ENCODE assay signal across 11 cellular contexts in the genomic region with DNA sequence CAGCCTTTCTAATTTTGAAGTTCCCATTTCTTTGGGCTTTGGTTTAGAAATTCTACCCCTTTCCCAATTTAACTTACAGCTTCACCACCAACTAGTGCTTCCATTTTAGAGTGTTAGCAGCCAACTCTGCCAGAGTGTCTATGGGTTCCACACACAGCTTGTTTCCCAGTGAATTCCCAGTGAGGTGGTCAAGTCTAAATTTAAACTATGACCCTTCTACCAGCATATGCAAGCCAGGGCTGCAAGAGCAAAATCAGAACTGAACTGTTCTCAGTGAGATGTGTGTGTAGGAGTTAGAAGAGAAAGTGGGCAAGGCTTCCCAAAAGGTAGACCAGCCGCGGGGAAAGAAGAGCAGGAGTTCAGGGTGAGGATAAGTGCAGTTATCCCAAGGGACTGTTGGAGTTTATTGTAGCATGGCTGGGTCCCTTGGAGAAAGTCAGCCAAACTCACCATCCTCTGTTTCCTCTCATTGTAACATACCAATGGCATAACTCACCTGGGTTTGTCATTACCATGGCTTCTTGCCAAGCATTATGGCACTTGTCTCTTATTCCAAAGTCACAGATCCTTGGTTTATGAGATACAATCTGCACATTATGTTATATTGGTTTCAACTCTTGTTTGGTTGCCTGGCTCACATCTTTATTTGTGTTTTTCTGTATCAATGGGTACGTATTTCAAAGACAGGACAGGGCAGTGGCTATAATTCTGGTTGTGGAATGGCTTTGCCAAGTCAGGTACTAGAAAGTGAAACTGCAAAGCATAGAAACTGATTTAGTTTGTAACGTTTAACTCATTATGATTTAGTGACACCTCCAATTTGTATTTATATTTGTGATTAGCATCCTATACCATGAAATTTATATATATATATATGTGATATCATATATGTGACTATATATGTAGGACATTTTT.
DNase-seq lines count a peak whose midpoint lies in the region; ATAC-seq and TF ChIP-seq lines count a peak whose summit lies in the region.
"Had no signal": no experiment of that assay in that cellular context is flagged by ENCODE, and none has a peak within 500 bp of the region (broad histone marks: within the 10 kb centered on the region; RNA-seq: fewer than 3 reads in every experiment).

No MANE protein-coding gene starts in this region.

- WGBS in SK-N-SH (ENCODE audit: low lambda C conversion rate) = 68% methylated on average over 4 of the region's 4 CpGs

- no peak overlapping the region for H3K9ac ChIP-seq in SK-N-SH

- H3K36me3 ChIP-seq in SK-N-SH (replicated peaks in 1 of 2; ENCODE audit: control insufficient read depth in 1 of 2, insufficient read depth in 2 of 2, low read length in 1 of 2) = no peaks in the 10 kb centered on the region
- no peaks in the 10 kb centered on the region for H3K36me3 ChIP-seq in gastrocnemius medialis

- H3K4me3 ChIP-seq in SK-N-SH (ENCODE audit: low read depth in 2 of 2, low read length in 1 of 2) (no peak overlapping the region), gastrocnemius medialis (peak overlapping the region in 3 of 4 donors; percentile 2 to 11 (median 5))

- H3K9me3 ChIP-seq in SK-N-SH (no peaks in the 10 kb centered on the region), gastrocnemius medialis (no peaks in the 10 kb centered on the region)

- TF ChIP-seq RAD21 in Ishikawa (IDR thresholded peaks at IDR 0.05; ENCODE audit: low read depth) (no peak), SK-N-SH (IDR thresholded peaks at IDR 0.05; ENCODE audit: low read length) (no peak)

- no peaks in the 10 kb centered on the region for H3K79me2 ChIP-seq in SK-N-SH (ENCODE audit: insufficient read depth)

- no peaks in the 10 kb centered on the region for H4K20me1 ChIP-seq in SK-N-SH (ENCODE audit: insufficient read depth)

- intact Hi-C loops in Right ventricle myocardium superior (cut with DNase I) = no loop called here
- intact Hi-C loops in gastrocnemius medialis (cut with DNase I; ENCODE audit: low total_unique reads) = loop anchor here (2.0 kb wide), 1 partner anchor 15 kb away; no protein-coding TSS in a partner anchor

- no peaks in the 10 kb centered on the region for H3K9me2 ChIP-seq in SK-N-SH

- no peak for TF ChIP-seq POLR2A in gastrocnemius medialis (IDR thresholded peaks at IDR 0.05)

- ATAC-seq in Right ventricle myocardium superior (ENCODE audit: poor library complexity) = peak; percentile 55
- peak; percentile 82 to 93 for ATAC-seq in gastrocnemius medialis
- no peak for ATAC-seq in HG02571 (IDR thresholded peaks at IDR 0.05; ENCODE audit: unreplicated experiment)
- ATAC-seq in HG02973 (IDR thresholded peaks at IDR 0.05; ENCODE audit: unreplicated experiment) = no peak
- no peak for ATAC-seq in GM19467 (IDR thresholded peaks at IDR 0.05; ENCODE audit: unreplicated experiment)

- no peak overlapping the region for H2AFZ ChIP-seq in SK-N-SH (ENCODE audit: low read depth)

- POLR2A ChIA-PET in SK-N-SH (lab: Yijun Ruan, JAX) = no interaction called here

- DNase-seq in SK-N-SH (no peak), Right ventricle myocardium superior (no peak), gastrocnemius medialis (peak; percentile 11 to 56), NCI-H128 (lab: John Stamatoyannopoulos, UW; ENCODE audit: unreplicated experiment) (no peak)
- DNase-seq: activated CD8-positive, alpha-beta memory T cell treated with anti-CD3 and anti-CD28 coated beads, Interleukin-2, amount 50 U/mL, for 4 hours; NCI-H1436 treated with DMSO at 0.1 percent for 48 hours; stimulated activated CD4-positive, alpha-beta T cell treated with anti-CD3 and anti-CD28 coated beads, Interleukin-15, amount 100 ng/mL, for 24 hours had no signal

- H3K27me3 ChIP-seq in SK-N-SH (ENCODE audit: insufficient read depth) = no peaks in the 10 kb centered on the region
- no peaks in the 10 kb centered on the region for H3K27me3 ChIP-seq in gastrocnemius medialis

- CTCF ChIA-PET in SK-N-SH (lab: Yijun Ruan, JAX) = interaction anchor here (1.1 to 1.2 kb wide), 2 partner anchors 39 kb away, joined by 3 read pairs; no protein-coding TSS in a partner anchor

- TF ChIP-seq CTCF in SK-N-SH (IDR thresholded peaks at IDR 0.05) (no peak), gastrocnemius medialis (IDR thresholded peaks at IDR 0.05 in 4 of 5, conservative IDR thresholded peaks at IDR 0.05 in 1 of 5) (no peak)

- no peaks in the 10 kb centered on the region for H3F3A ChIP-seq in SK-N-SH (replicated peaks; ENCODE audit: insufficient read depth)

- in situ Hi-C loops in gastrocnemius medialis (cut with MboI; ENCODE audit: low sequenced_read_pairs in 4 of 4) = loop anchor here in 1 of 4 donors (25.0 kb wide), 1 partner anchor 312 kb away; no protein-coding TSS in a partner anchor

- no peak overlapping the region; the same call in 1 of the 2 replicates for H3K4me2 ChIP-seq in SK-N-SH

- peaks cover 0 to 4% of the 10 kb centered on the region in 2 experiments; a peak in 1 of 4 replicates for H3K4me1 ChIP-seq in SK-N-SH (ENCODE audit: control insufficient read depth in 1 of 2, insufficient read depth in 2 of 2, low read depth in 1 of 2, low read length in 1 of 2)
- H3K4me1 ChIP-seq in gastrocnemius medialis = peaks cover 41 to 63% of the 10 kb centered on the region in 2 donors

- H3K27ac ChIP-seq in SK-N-SH (ENCODE audit: low read depth in 2 of 2, low read length in 1 of 2) (no peak overlapping the region; a peak in 1 of 4 replicates), gastrocnemius medialis (peak overlapping the region; percentile 77 to 88 (median 82))

- TF ChIP-seq EP300 in Ishikawa (IDR thresholded peaks at IDR 0.05; ENCODE audit: borderline replicate concordance) = peak; percentile 61; the same call in 1 of the 2 replicates
- no peak for TF ChIP-seq EP300 in SK-N-SH (IDR thresholded peaks at IDR 0.05; ENCODE audit: borderline replicate concordance in 1 of 2, low read depth in 1 of 2, low read length in 1 of 2)

TF ChIP-seq in Ishikawa, 13 proteins besides CTCF, POLR2A, EP300 and RAD21 (continues in another document):
- TF ChIP-seq NFIC (IDR thresholded peaks at IDR 0.05) (peak; percentile 91), ZBTB7A (IDR thresholded peaks at IDR 0.05; ENCODE audit: low read depth) (no peak)
- TF ChIP-seq, protein P1, sequence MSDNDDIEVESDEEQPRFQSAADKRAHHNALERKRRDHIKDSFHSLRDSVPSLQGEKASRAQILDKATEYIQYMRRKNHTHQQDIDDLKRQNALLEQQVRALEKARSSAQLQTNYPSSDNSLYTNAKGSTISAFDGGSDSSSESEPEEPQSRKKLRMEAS (IDR thresholded peaks at IDR 0.05) = no peak
- TF ChIP-seq, protein P2, sequence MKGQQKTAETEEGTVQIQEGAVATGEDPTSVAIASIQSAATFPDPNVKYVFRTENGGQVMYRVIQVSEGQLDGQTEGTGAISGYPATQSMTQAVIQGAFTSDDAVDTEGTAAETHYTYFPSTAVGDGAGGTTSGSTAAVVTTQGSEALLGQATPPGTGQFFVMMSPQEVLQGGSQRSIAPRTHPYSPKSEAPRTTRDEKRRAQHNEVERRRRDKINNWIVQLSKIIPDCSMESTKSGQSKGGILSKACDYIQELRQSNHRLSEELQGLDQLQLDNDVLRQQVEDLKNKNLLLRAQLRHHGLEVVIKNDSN (IDR thresholded peaks at IDR 0.05) = no peak

TF ChIP-seq in SK-N-SH, 30 proteins besides CTCF, POLR2A, EP300 and RAD21:
- TF ChIP-seq GABPA (IDR thresholded peaks at IDR 0.05; ENCODE audit: low read depth) (no peak), SIN3A (IDR thresholded peaks at IDR 0.05; ENCODE audit: borderline replicate concordance, low read depth, low read length) (no peak), NFIC (IDR thresholded peaks at IDR 0.05; ENCODE audit: borderline replicate concordance) (peak; percentile 39; the same call in 1 of the 2 replicates)

Comparison
In these comparisons a context has a peak if more than half of its experiments do, and no peak if none do; other contexts are left out.
1. DNase-seq: peak in gastrocnemius medialis (2 of 2); none in SK-N-SH (single experiment), Right ventricle myocardium superior (single experiment) and NCI-H128 (single experiment).
2. H3K27ac ChIP-seq: peak in gastrocnemius medialis (4 of 4); none in SK-N-SH (0 of 2).
3. H3K4me3 ChIP-seq: peak in gastrocnemius medialis (3 of 4); none in SK-N-SH (0 of 2).
4. ATAC-seq: peak in Right ventricle myocardium superior (single experiment) and gastrocnemius medialis (2 of 2); none in HG02571 (single experiment), HG02973 (single experiment) and GM19467 (single experiment).